ENCODE assay signal across 21 cellular contexts in the genomic region with DNA sequence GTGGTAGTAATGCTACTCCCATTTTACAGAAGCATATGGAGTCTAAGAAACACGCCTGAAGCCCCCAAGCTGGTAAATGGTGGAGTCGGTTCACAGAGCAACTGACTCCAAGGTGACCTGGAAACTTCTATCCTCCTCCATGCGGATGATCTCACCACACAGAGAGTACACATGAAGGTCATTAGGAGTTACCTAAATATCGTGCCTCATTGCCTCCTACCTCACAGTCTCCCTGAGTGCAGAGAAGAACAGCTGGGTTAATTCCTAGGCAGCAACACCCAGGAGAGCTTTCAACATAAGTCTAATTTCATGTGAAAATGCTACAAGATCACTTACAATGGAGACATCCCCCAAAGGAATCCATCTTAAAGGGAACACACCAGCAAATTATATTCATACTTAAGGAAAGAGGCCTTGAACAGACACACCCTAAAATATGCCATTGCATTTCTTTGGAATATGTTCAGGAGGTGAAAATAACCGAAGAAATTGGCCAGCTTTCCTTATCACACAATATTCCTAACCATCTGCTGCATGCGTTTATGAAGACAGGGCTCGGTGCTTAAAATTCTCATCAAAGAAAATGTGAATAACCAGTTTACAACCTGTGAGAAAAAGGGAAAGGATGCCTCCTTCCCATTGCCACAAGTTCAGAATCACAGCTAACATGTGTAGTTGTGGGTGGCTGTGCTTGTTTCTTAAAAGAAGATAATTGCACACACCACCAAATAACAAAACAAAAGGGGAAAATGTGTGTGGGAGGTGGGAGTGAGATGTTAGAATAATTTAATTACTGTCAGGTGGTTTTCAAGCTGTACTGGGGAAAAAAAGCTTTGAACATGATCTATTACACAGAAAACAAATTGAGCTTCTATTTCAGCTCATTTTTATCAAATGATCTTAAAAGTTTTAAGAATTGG.
DNase-seq lines count a peak whose midpoint lies in the region; ATAC-seq and TF ChIP-seq lines count a peak whose summit lies in the region.
"Had no signal": no experiment of that assay in that cellular context is flagged by ENCODE, and none has a peak within 500 bp of the region (broad histone marks: within the 10 kb centered on the region; RNA-seq: fewer than 3 reads in every experiment).

No MANE protein-coding gene starts in this region.

- no peak for DNase-seq in left ventricle myocardium superior
- no peak for DNase-seq in right atrium auricular region (ENCODE audit: low spot score)
- peak; percentile 65 for DNase-seq in NCI-H69 (lab: John Stamatoyannopoulos, UW)
- DNase-seq in inferior parietal cortex (ENCODE audit: extremely low spot score) = peak; percentile 63
- DNase-seq in superior temporal gyrus (ENCODE audit: extremely low spot score) = peak; percentile 69
- no peak for DNase-seq in stomach
- no peak for DNase-seq in activated CD4-positive, CD25-positive, alpha-beta regulatory T cell treated with anti-CD3 and anti-CD28 coated beads, Interleukin-2, amount 50 U/mL, for 72 hours
- DNase-seq in osteoblast (ENCODE audit: insufficient read length, low spot score, missing footprints) = no peak
- DNase-seq: activated CD4-positive, alpha-beta T cell treated with anti-CD3 and anti-CD28 coated beads for 48 hours; COR-L47; IMR-90; naive thymus-derived CD8-positive, alpha-beta T cell; NCI-H187; NCI-H2227 treated with DMSO at 0.1 percent for 48 hours; nucleus accumbens; psoas muscle; stimulated activated naive CD4-positive, alpha-beta T cell; upper lobe of right lung; WERI-Rb-1 had no signal

- H2AFZ ChIP-seq in osteoblast (ENCODE audit: low read length) = no peak overlapping the region

- 75 to 90% (median 78%) methylated on average over 7 of the region's 7 CpGs for WGBS in stomach, 5 donors

- no peaks in the 10 kb centered on the region for H3K9me3 ChIP-seq in right atrium auricular region
- peaks cover 0 to 8% (median 0%) of the 10 kb centered on the region in 4 donors for H3K9me3 ChIP-seq in stomach
- H3K9me3 ChIP-seq in osteoblast (ENCODE audit: low read depth, low read length) = no peaks in the 10 kb centered on the region
- H3K9me3 ChIP-seq: psoas muscle, upper lobe of right lung had no signal

- ATAC-seq in left ventricle myocardium superior = peak; percentile 73
- ATAC-seq: naive thymus-derived CD8-positive, alpha-beta T cell; psoas muscle; upper lobe of right lung had no signal

- TF ChIP-seq CTCF in right atrium auricular region (IDR thresholded peaks at IDR 0.05) (no peak), stomach (IDR thresholded peaks at IDR 0.05) (no peak), osteoblast (IDR thresholded peaks at IDR 0.05; ENCODE audit: extremely low read depth, low read depth, low read length) (no peak)

- H3K4me3 ChIP-seq in right atrium auricular region (no peak overlapping the region), stomach (no peak overlapping the region), osteoblast (ENCODE audit: insufficient read depth, low read length) (no peak overlapping the region)
- H3K4me3 ChIP-seq: BLaER1 treated with 17β-estradiol and CSF1 and Interleukin-3, amounts not matched to agents 10 nM and 100 nM; psoas muscle; upper lobe of right lung had no signal

- no peak for TF ChIP-seq POLR2A in stomach (IDR thresholded peaks at IDR 0.05)

- H3K36me3 ChIP-seq in right atrium auricular region (no peaks in the 10 kb centered on the region), stomach (no peaks in the 10 kb centered on the region), osteoblast (ENCODE audit: insufficient read depth, low read length) (no peaks in the 10 kb centered on the region)
- H3K36me3 ChIP-seq: BLaER1 treated with 17β-estradiol and CSF1 and Interleukin-3, amounts not matched to agents 10 nM and 100 nM; upper lobe of right lung; WERI-Rb-1 had no signal

- no peak overlapping the region for H3K4me2 ChIP-seq in osteoblast (ENCODE audit: insufficient read depth, low read length)
- H3K4me2 ChIP-seq: BLaER1 treated with 17β-estradiol and CSF1 and Interleukin-3, amounts not matched to agents 10 nM and 100 nM had no signal

- no peak overlapping the region for H3K27ac ChIP-seq in right atrium auricular region
- H3K27ac ChIP-seq in stomach = no peak overlapping the region
- H3K27ac ChIP-seq in osteoblast (ENCODE audit: low read depth, low read length) = no peak overlapping the region
- H3K27ac ChIP-seq: BLaER1 treated with 17β-estradiol and CSF1 and Interleukin-3, amounts not matched to agents 10 nM and 100 nM; epithelial cell of prostate; psoas muscle; upper lobe of right lung; WERI-Rb-1 had no signal

- intact Hi-C loops in left ventricle myocardium superior (cut with micrococcal nuclease) = loop anchor here (10.0 kb wide), 1 partner anchor 524 kb away; no protein-coding TSS in a partner anchor
- intact Hi-C loops in stomach (cut with DNase I; ENCODE audit: low total_unique reads) = no loop called here

- H4K20me1 ChIP-seq in osteoblast (ENCODE audit: insufficient read depth, low read length) = no peaks in the 10 kb centered on the region
- H4K20me1 ChIP-seq: BLaER1 treated with 17β-estradiol and CSF1 and Interleukin-3, amounts not matched to agents 10 nM and 100 nM had no signal

- H3K27me3 ChIP-seq in right atrium auricular region = no peaks in the 10 kb centered on the region
- no peaks in the 10 kb centered on the region for H3K27me3 ChIP-seq in stomach
- H3K27me3 ChIP-seq in osteoblast (ENCODE audit: insufficient read depth, low read length) = no peaks in the 10 kb centered on the region
- H3K27me3 ChIP-seq: BLaER1 treated with 17β-estradiol and CSF1 and Interleukin-3, amounts not matched to agents 10 nM and 100 nM; upper lobe of right lung had no signal

- H3K4me1 ChIP-seq in right atrium auricular region (no peaks in the 10 kb centered on the region), stomach (peaks cover 0 to 12% (median 0%) of the 10 kb centered on the region in 4 donors), osteoblast (ENCODE audit: insufficient read depth, low read length) (no peaks in the 10 kb centered on the region)
- H3K4me1 ChIP-seq: BLaER1 treated with 17β-estradiol and CSF1 and Interleukin-3, amounts not matched to agents 10 nM and 100 nM; psoas muscle; upper lobe of right lung had no signal

- no peak for TF ChIP-seq EP300 in stomach (IDR thresholded peaks at IDR 0.05)

- H3K79me2 ChIP-seq in osteoblast (ENCODE audit: insufficient read depth, low read length) = no peaks in the 10 kb centered on the region

Comparison
In these comparisons a context has a peak if more than half of its experiments do, and no peak if none do; other contexts are left out.
1. DNase-seq: peak in NCI-H69 (single experiment), inferior parietal cortex (single experiment) and superior temporal gyrus (single experiment); none in left ventricle myocardium superior (single experiment), right atrium auricular region (single experiment), stomach (single experiment), activated CD4-positive, CD25-positive, alpha-beta regulatory T cell treated with anti-CD3 and anti-CD28 coated beads, Interleukin-2, amount 50 U/mL, for 72 hours (single experiment) and osteoblast (single experiment).